In genomic region chr10:18414061-18414460, GRCh38 we compare ENCODE assay signal across 26 cellular contexts.
DNase-seq lines count a peak whose midpoint lies in the region; ATAC-seq and TF ChIP-seq lines count a peak whose summit lies in the region.
"Had no signal": no experiment of that assay in that cellular context is flagged by ENCODE, and none has a peak within 500 bp of the region (broad histone marks: within the 10 kb centered on the region; RNA-seq: fewer than 3 reads in every experiment).

No MANE protein-coding gene starts in this region.

- H3K4me1 ChIP-seq in gastroesophageal sphincter = peaks cover 0 to 43% (median 0%) of the 10 kb centered on the region in 3 donors
- no peaks in the 10 kb centered on the region for H3K4me1 ChIP-seq in lower lobe of right lung
- H3K4me1 ChIP-seq: colonic mucosa had no signal

- H3K27ac ChIP-seq in gastroesophageal sphincter (peak overlapping the region in 3 of 4 donors; percentile 32 to 49 (median 49)), lower lobe of right lung (no peak overlapping the region)
- H3K27ac ChIP-seq: BLaER1 treated with 17β-estradiol and CSF1 and Interleukin-3, amounts not matched to agents 10 nM and 100 nM; brain microvascular endothelial cell; colonic mucosa had no signal

- H3K4me3 ChIP-seq in gastroesophageal sphincter (no peak overlapping the region), lower lobe of right lung (no peak overlapping the region)
- H3K4me3 ChIP-seq: BLaER1 treated with 17β-estradiol and CSF1 and Interleukin-3, amounts not matched to agents 10 nM and 100 nM; colonic mucosa had no signal

- intact Hi-C loops in Right ventricle myocardium inferior (cut with DNase I) (loop anchor here (5.0 kb wide), 2 partner anchors 48 to 72 kb away; no protein-coding TSS in a partner anchor), cardiac septum (cut with DNase I) (no loop called here), lower lobe of right lung (cut with DNase I) (no loop called here)

- WGBS in gastroesophageal sphincter (ENCODE audit: low coverage in 1 of 2), 2 donors = 8 to 31% methylated on average over 1 to 2 of the region's 2 CpGs

- DNase-seq in Right ventricle myocardium inferior (ENCODE audit: missing footprints) = no peak
- no peak for DNase-seq in cardiac septum (ENCODE audit: low spot score)
- DNase-seq in lower lobe of right lung = peak; percentile 50
- no peak for DNase-seq in stimulated activated CD8-positive, alpha-beta memory T cell treated with anti-CD3 and anti-CD28 coated beads, Interleukin-4, amount 100 ng/mL, for 48 hours
- DNase-seq in NCI-H2107 treated with DMSO at 0.1 percent for 48 hours (lab: John Stamatoyannopoulos, UW; ENCODE audit: unreplicated experiment) = no peak
- DNase-seq: ACHN; activated CD8-positive, alpha-beta T cell treated with anti-CD3 and anti-CD28 coated beads, Interleukin-2, amount 10 ng/mL, durations not matched to agents 7 days and 5 days; activated gamma-delta T cell treated with Interleukin-2 at 50 U/mL for 16 hours; activated naive CD8-positive, alpha-beta T cell treated with anti-CD3 and anti-CD28 coated beads, Interleukin-2, amount 50 U/mL, for 24 hours; activated T-cell treated with anti-CD3 and anti-CD28 coated beads, Interleukin-2, amount 50 U/mL, for 1 hour; brain microvascular endothelial cell; colonic mucosa; effector memory CD4-positive, alpha-beta T cell; EL; erythroblast; islet precursor cell; NCI-H1092; NCI-H1930; NCI-H226; NCI-H774 had no signal

- peak; percentile 85 for ATAC-seq in Right ventricle myocardium inferior
- no peak for ATAC-seq in gastroesophageal sphincter
- peak; percentile 92 to 97 for ATAC-seq in lower lobe of right lung
- ATAC-seq in HG02973 (IDR thresholded peaks at IDR 0.05; ENCODE audit: unreplicated experiment) = no peak
- no peak for ATAC-seq in GM21786 (IDR thresholded peaks at IDR 0.05; ENCODE audit: unreplicated experiment)
- ATAC-seq: activated CD8-positive, alpha-beta T cell treated with anti-CD3 and anti-CD28 coated beads, Interleukin-2, amount 10 ng/mL, durations not matched to agents 7 days and 5 days; activated naive CD8-positive, alpha-beta T cell treated with anti-CD3 and anti-CD28 coated beads, Interleukin-2, amount 50 U/mL, for 24 hours; HCT116; Panc1 had no signal

- H3K36me3 ChIP-seq in gastroesophageal sphincter = no peaks in the 10 kb centered on the region
- no peaks in the 10 kb centered on the region for H3K36me3 ChIP-seq in lower lobe of right lung
- H3K36me3 ChIP-seq: BLaER1 treated with 17β-estradiol and CSF1 and Interleukin-3, amounts not matched to agents 10 nM and 100 nM; brain microvascular endothelial cell; colonic mucosa had no signal

- H3K9me3 ChIP-seq in gastroesophageal sphincter (no peaks in the 10 kb centered on the region), lower lobe of right lung (no peaks in the 10 kb centered on the region)
- H3K9me3 ChIP-seq: colonic mucosa had no signal

- no peak for TF ChIP-seq EP300 in gastroesophageal sphincter (IDR thresholded peaks at IDR 0.05)

- no peak for TF ChIP-seq POLR2A in gastroesophageal sphincter (IDR thresholded peaks at IDR 0.05)

- no peak for TF ChIP-seq CTCF in gastroesophageal sphincter (IDR thresholded peaks at IDR 0.05)
- no peak for TF ChIP-seq CTCF in lower lobe of right lung (IDR thresholded peaks at IDR 0.05)

- H3K27me3 ChIP-seq in gastroesophageal sphincter = no peaks in the 10 kb centered on the region
- no peaks in the 10 kb centered on the region for H3K27me3 ChIP-seq in lower lobe of right lung (ENCODE audit: low read depth)
- H3K27me3 ChIP-seq: BLaER1 treated with 17β-estradiol and CSF1 and Interleukin-3, amounts not matched to agents 10 nM and 100 nM; brain microvascular endothelial cell; colonic mucosa had no signal

Comparison
In these comparisons a context has a peak if more than half of its experiments do, and no peak if none do; other contexts are left out.
1. ATAC-seq: peak in Right ventricle myocardium inferior (single experiment) and lower lobe of right lung (2 of 2); none in gastroesophageal sphincter (single experiment), HG02973 (single experiment) and GM21786 (single experiment).